11 cellular contexts compared by ENCODE assay signal in the genomic region with DNA sequence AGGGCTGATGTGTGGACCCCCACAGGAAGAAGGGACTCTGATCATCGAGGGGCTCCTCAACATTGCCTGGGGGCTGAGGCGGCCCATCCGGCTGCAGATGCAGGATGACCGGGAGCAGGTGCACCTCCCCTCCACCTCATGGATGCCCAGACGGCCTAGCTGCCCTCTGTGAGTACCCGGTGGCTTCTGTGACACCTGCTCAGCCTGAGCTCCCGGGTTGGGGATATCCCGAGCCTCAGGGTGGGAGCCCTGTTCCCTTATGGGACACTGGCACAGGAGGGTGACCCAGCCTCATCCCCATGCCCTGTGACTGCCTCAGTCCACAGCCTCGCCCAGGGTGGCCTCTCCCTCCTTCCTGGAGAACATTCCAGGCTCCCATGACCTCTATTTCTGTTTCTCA. TPM values are rescaled to one million over a fixed set of nuclear protein-coding genes. Genes with fewer than 3 reads are reported as not detected.
DNase-seq lines count a peak whose midpoint lies in the region; ATAC-seq, FAIRE-seq and TF ChIP-seq lines count a peak whose summit lies in the region.
"Had no signal": no experiment of that assay in that cellular context is flagged by ENCODE, and none has a peak within 500 bp of the region (broad histone marks: within the 10 kb centered on the region; RNA-seq: fewer than 3 reads in every experiment).

No MANE protein-coding gene starts in this region.

- no peaks in the 10 kb centered on the region for H3K79me1 ChIP-seq in H1 (ENCODE audit: low read depth, low read length)

- TF ChIP-seq RAD21 in H1 (IDR thresholded peaks at IDR 0.05 in 1 of 2, conservative IDR thresholded peaks at IDR 0.05 in 1 of 2; ENCODE audit: low read depth in 2 of 2, low read length in 2 of 2) = no peak

- H3K23ac ChIP-seq in H1 (ENCODE audit: insufficient read length) = no peak overlapping the region

- peak overlapping the region; percentile 24; the same call in 1 of the 2 replicates for H2BK5ac ChIP-seq in H1 (ENCODE audit: low read depth, low read length)

- no peak for DNase-seq in Panc1 (ENCODE audit: low read depth, low spot score)
- no peak for DNase-seq in H1 (ENCODE audit: low read depth in 1 of 2, low spot score in 2 of 2)
- DNase-seq in thoracic aorta (ENCODE audit: low spot score) = no peak
- DNase-seq in HT-29 (ENCODE audit: low spot score) = no peak
- no peak for DNase-seq in anterior cingulate cortex (lab: John Stamatoyannopoulos, UW)
- DNase-seq in NCI-H2171 treated with DMSO at 0.1 percent for 48 hours (lab: John Stamatoyannopoulos, UW) = no peak
- DNase-seq: hypothalamus, NCI-H2171, WERI-Rb-1 had no signal

- H2BK12ac ChIP-seq in H1 (ENCODE audit: low read depth, low read length) = no peak overlapping the region

- no peak overlapping the region for H2AFZ ChIP-seq in H1 (ENCODE audit: low read length)

- no peaks in the 10 kb centered on the region for H3K79me2 ChIP-seq in H1 (ENCODE audit: control insufficient read depth in 1 of 2, insufficient read depth in 2 of 2, low read length in 2 of 2)

- H2AK5ac ChIP-seq in H1 (ENCODE audit: low read depth, low read length) = no peak overlapping the region

- no peak overlapping the region for H3K56ac ChIP-seq in H1 (replicated peaks; ENCODE audit: insufficient read length, low read depth, low read length)

- H4K91ac ChIP-seq in H1 (replicated peaks; ENCODE audit: insufficient read length, low read length) = peak overlapping the region; percentile 51

- no peak overlapping the region for H3K4me3 ChIP-seq in Panc1 (ENCODE audit: low read depth in 2 of 2, low read length in 2 of 2)
- no peak overlapping the region for H3K4me3 ChIP-seq in H1 (ENCODE audit: extremely low read depth in 1 of 4, insufficient read depth in 2 of 4, low read depth in 3 of 4, low read length in 4 of 4)
- H3K4me3 ChIP-seq in mucosa of rectum (ENCODE audit: low read length in 2 of 2) = no peak overlapping the region
- peak overlapping the region; percentile 15 for H3K4me3 ChIP-seq in thoracic aorta

- H4K8ac ChIP-seq in H1 (ENCODE audit: extremely low read depth, insufficient read depth, low read length) = no peak overlapping the region; the same call in 1 of the 2 replicates

- no peak overlapping the region for H2BK15ac ChIP-seq in H1 (ENCODE audit: low read length)

- TF ChIP-seq EP300 in H1 (IDR thresholded peaks at IDR 0.05; ENCODE audit: borderline replicate concordance in 1 of 2, low read depth in 2 of 2, low read length in 2 of 2) = no peak

- no peak overlapping the region for H3K4me2 ChIP-seq in H1 (ENCODE audit: insufficient read depth in 1 of 2, low read depth in 2 of 2, low read length in 2 of 2)

- no peaks in the 10 kb centered on the region for H3K9me3 ChIP-seq in Panc1 (ENCODE audit: control insufficient read depth, insufficient read depth, low read depth, low read length)
- H3K9me3 ChIP-seq in H1 (ENCODE audit: insufficient read depth in 2 of 2, low read depth in 1 of 2, low read length in 1 of 2) = no peaks in the 10 kb centered on the region
- H3K9me3 ChIP-seq in mucosa of rectum (ENCODE audit: control insufficient read depth in 2 of 2, low read length in 2 of 2) = no peaks in the 10 kb centered on the region
- no peaks in the 10 kb centered on the region for H3K9me3 ChIP-seq in thoracic aorta

- no TSS peak for BruUV-seq in Panc1 (replicated peaks; lab: Mats Ljungman, UMichigan)

- no peak overlapping the region for H2BK20ac ChIP-seq in H1 (ENCODE audit: low read length)

- intact Hi-C loops in Panc1 (cut with micrococcal nuclease; ENCODE audit: unreplicated experiment) = no loop called here

- H3K18ac ChIP-seq in H1 (ENCODE audit: extremely low read depth, low read length) = no peak overlapping the region

- H3K27ac ChIP-seq in Panc1 (ENCODE audit: low read length) (peak overlapping the region; percentile 18), H1 (ENCODE audit: low read depth, low read length) (no peak overlapping the region), mucosa of rectum (ENCODE audit: low read depth in 2 of 2, low read length in 2 of 2) (peak overlapping the region; percentile 15 to 33), thoracic aorta (peak overlapping the region; percentile 87 to 95)
- H3K27ac ChIP-seq: WERI-Rb-1 had no signal

- TF ChIP-seq CTCF in Panc1 (IDR thresholded peaks at IDR 0.05) (no peak), H1 (IDR thresholded peaks at IDR 0.05; ENCODE audit: control extremely low read depth in 1 of 3, insufficient read depth in 1 of 3, low read depth in 1 of 3, low read length in 3 of 3) (no peak), thoracic aorta (IDR thresholded peaks at IDR 0.05) (no peak)

- CTCF ChIA-PET in Panc1 (lab: Charles Lee) (no interaction called here), H1 (lab: Charles Lee; ENCODE audit: partially characterized antibody) (interaction anchor here (1.3 to 12.1 kb wide), 4 partner anchors 7 to 74 kb away, joined by 3 to 117 read pairs (median 24); no protein-coding TSS in a partner anchor)

- no peak overlapping the region for H2BK120ac ChIP-seq in H1 (replicated peaks; ENCODE audit: low read depth, low read length)

- no peak for TF ChIP-seq POLR2A in H1 (IDR thresholded peaks at IDR 0.05; ENCODE audit: control extremely low read depth in 1 of 2, low read depth in 2 of 2, low read length in 2 of 2)

- in situ Hi-C loops in Panc1 (cut with HindIII; ENCODE audit: low pct_unique_long_range_greater_than_20kb, low sequenced_read_pairs) = no loop called here

- no peak overlapping the region for H3K14ac ChIP-seq in H1 (ENCODE audit: insufficient read length)

- FAIRE-seq in H1 (lab: Jason Lieb, UNC) = no peak

- ATAC-seq in Panc1 (no peak), thoracic aorta (ENCODE audit: insufficient number of reproducible peaks, low FRiP score, low read depth) (no peak)

- H3K23me2 ChIP-seq in H1 (ENCODE audit: low read depth, low read length) = no peaks in the 10 kb centered on the region

- WGBS in H1 (ENCODE audit: extremely low coverage in 1 of 2, insufficient coverage in 1 of 2, insufficient read length in 1 of 2, insufficient replicate concordance in 2 of 2, low coverage in 1 of 2, low lambda C conversion rate in 2 of 2, missing lambda C conversion rate in 1 of 2), 2 experiments = 77% methylated on average over 8 of the region's 9 CpGs; no CpG with 5 or more reads in 1 of the 2 experiments

- H3K4me1 ChIP-seq in Panc1 (ENCODE audit: control insufficient read depth, insufficient read depth, low read length) (peaks cover 53% of the 10 kb centered on the region), H1 (replicated peaks in 1 of 4; ENCODE audit: control insufficient read depth in 3 of 4, insufficient read depth in 4 of 4, low read length in 3 of 4) (peaks cover 18 to 30% (median 23%) of the 10 kb centered on the region in 4 experiments), mucosa of rectum (ENCODE audit: control insufficient read depth in 2 of 2, insufficient read depth in 2 of 2, low read length in 2 of 2) (peaks cover 21 to 43% of the 10 kb centered on the region in 2 donors), thoracic aorta (ENCODE audit: control insufficient read depth in 1 of 2, low read depth in 2 of 2) (peaks cover 74 to 87% of the 10 kb centered on the region in 2 donors)

- H4K5ac ChIP-seq in H1 (ENCODE audit: insufficient read length, low read depth, low read length) = no peak overlapping the region

- POLR2A ChIA-PET in Panc1 (lab: Charles Lee) (no interaction called here), H1 (lab: Charles Lee; ENCODE audit: partially characterized antibody) (interaction anchor here (0.9 to 1.1 kb wide), 3 partner anchors 10 to 49 kb away, joined by 3 to 4 read pairs (median 3); no protein-coding TSS in a partner anchor)

- H4K20me1 ChIP-seq in H1 (replicated peaks in 1 of 2; ENCODE audit: control insufficient read depth in 1 of 2, insufficient read depth in 2 of 2, low read length in 2 of 2) = no peaks in the 10 kb centered on the region

- H3K4ac ChIP-seq in H1 (replicated peaks; ENCODE audit: insufficient read length, low read depth, low read length) = no peak overlapping the region

- H3K36me3 ChIP-seq in Panc1 (ENCODE audit: control insufficient read depth, insufficient read depth, low read length) (no peaks in the 10 kb centered on the region), H1 (ENCODE audit: control insufficient read depth in 2 of 4, insufficient read depth in 4 of 4, low read length in 3 of 4) (peaks cover 0 to 4% (median 0%) of the 10 kb centered on the region in 4 experiments; a peak in 1 of 8 replicates), mucosa of rectum (ENCODE audit: control insufficient read depth in 2 of 2, insufficient read depth in 2 of 2, low read length in 2 of 2) (peaks cover 0 to 5% of the 10 kb centered on the region in 2 donors), thoracic aorta (peaks cover 3% of the 10 kb centered on the region)
- H3K36me3 ChIP-seq: WERI-Rb-1 had no signal

- H3K9ac ChIP-seq in H1 (replicated peaks in 1 of 4; ENCODE audit: extremely low read depth in 1 of 4, low read depth in 3 of 4, low read length in 3 of 4) = no peak overlapping the region
- no peak overlapping the region for H3K9ac ChIP-seq in mucosa of rectum (ENCODE audit: low read depth in 1 of 2, low read length in 2 of 2)

- no peaks in the 10 kb centered on the region for H3K27me3 ChIP-seq in Panc1 (ENCODE audit: control insufficient read depth, insufficient read depth, low read length)
- H3K27me3 ChIP-seq in H1 (replicated peaks in 1 of 4; ENCODE audit: control insufficient read depth in 3 of 4, extremely low read depth in 1 of 4, insufficient read depth in 3 of 4, low read length in 3 of 4) = no peaks in the 10 kb centered on the region
- H3K27me3 ChIP-seq in mucosa of rectum (ENCODE audit: control insufficient read depth in 2 of 2, insufficient read depth in 2 of 2, low read length in 2 of 2) = no peaks in the 10 kb centered on the region
- H3K27me3 ChIP-seq in thoracic aorta (replicated peaks; ENCODE audit: insufficient read depth) = no peaks in the 10 kb centered on the region

RNA-seq across cellular contexts. Expression of gene DEPP1, which starts 3.9 kb away (rescaled TPM):
- total RNA-seq in Panc1 (2021; ENCODE audit: unreplicated experiment) = 16.6 TPM
- polyA plus RNA-seq in Panc1 (2012; ENCODE audit: insufficient read length) = 26.2 TPM
- total RNA-seq in H1 (2021; fragmentation: NEBNext Ultra II Directional; extraction: Animal tissue kit (Norgen Biotek cat#: 25700)) = 0.67 and 0.80 TPM in 2 replicates
- 4.5 and 5.3 TPM in 2 replicates for polyA plus RNA-seq in H1 (2011; rRNA removed)
- polyA plus RNA-seq in H1 (2011; cell fraction: cytosol; rRNA removed) = 3.6 TPM
- 6.4 TPM for polyA plus RNA-seq in H1 (2011; cell fraction: nucleus; rRNA removed)
- 1.5 to 2.8 TPM (median 2.0 TPM) in 4 replicates for polyA plus RNA-seq in H1 (2012, experiment 1 of 2)
- 1.9 TPM for polyA plus RNA-seq in H1 (2012, experiment 2 of 2)
- 0.14 TPM for polyA plus RNA-seq in H1 (2013, experiment 1 of 2)
- polyA plus RNA-seq in H1 (2013, experiment 2 of 2) = 0.07 TPM
- 6.2 and 6.3 TPM in 2 replicates for polyA minus RNA-seq in H1 (2011; rRNA and poly(A)+ RNA removed)
- polyA minus RNA-seq in H1 (2011; cell fraction: cytosol; rRNA and poly(A)+ RNA removed) = 2.8 TPM
- polyA minus RNA-seq in H1 (2011; cell fraction: nucleus; rRNA and poly(A)+ RNA removed) = 6.5 TPM
- total RNA-seq in thoracic aorta = 100 to 1,000 TPM; 473 to 661 TPM
- 67.2 and 68.3 TPM in 2 replicates for total RNA-seq in HT-29 (2014; rRNA removed; shearing (Covaris generic))
- polyA plus RNA-seq: CD14-positive monocyte had no signal

RNA-seq across cellular contexts. Expression of gene ZNF22, which starts 18.2 kb away (rescaled TPM):
- 14.6 TPM for total RNA-seq in Panc1 (2021; ENCODE audit: unreplicated experiment)
- 7.9 TPM for polyA plus RNA-seq in Panc1 (2012; ENCODE audit: insufficient read length)
- 42.5 and 45.2 TPM in 2 replicates for total RNA-seq in H1 (2021; fragmentation: NEBNext Ultra II Directional; extraction: Animal tissue kit (Norgen Biotek cat#: 25700))
- 9.6 and 18.2 TPM in 2 replicates for polyA plus RNA-seq in H1 (2011; rRNA removed)
- polyA plus RNA-seq in H1 (2011; cell fraction: cytosol; rRNA removed) = 20.3 TPM
- 7.0 TPM for polyA plus RNA-seq in H1 (2011; cell fraction: nucleus; rRNA removed)
- 18.8 to 33.6 TPM (median 19.8 TPM) in 4 replicates for polyA plus RNA-seq in H1 (2012, experiment 1 of 2)
- 2.6 TPM for polyA plus RNA-seq in H1 (2012, experiment 2 of 2)
- polyA plus RNA-seq in H1 (2013, experiment 1 of 2) = 40.3 TPM
- polyA plus RNA-seq in H1 (2013, experiment 2 of 2) = 40.4 TPM
- polyA minus RNA-seq in H1 (2011; rRNA and poly(A)+ RNA removed) = 10.3 and 11.8 TPM in 2 replicates
- 7.1 TPM for polyA minus RNA-seq in H1 (2011; cell fraction: cytosol; rRNA and poly(A)+ RNA removed)
- 10.3 TPM for polyA minus RNA-seq in H1 (2011; cell fraction: nucleus; rRNA and poly(A)+ RNA removed)
- 10 to 100 TPM; 16.6 to 20.7 TPM for total RNA-seq in thoracic aorta
- 8.1 and 11.7 TPM in 2 replicates for total RNA-seq in HT-29 (2014; rRNA removed; shearing (Covaris generic))

RNA-seq across cellular contexts. Expression of gene RASSF4, which starts 22.9 kb away (rescaled TPM):
- 13.9 TPM for total RNA-seq in Panc1 (2021; ENCODE audit: unreplicated experiment)
- 15.7 TPM for polyA plus RNA-seq in Panc1 (2012; ENCODE audit: insufficient read length)
- total RNA-seq in H1 (2021; fragmentation: NEBNext Ultra II Directional; extraction: Animal tissue kit (Norgen Biotek cat#: 25700)) = 12.3 and 14.5 TPM in 2 replicates
- 14.3 and 16.1 TPM in 2 replicates for polyA plus RNA-seq in H1 (2011; rRNA removed)
- polyA plus RNA-seq in H1 (2011; cell fraction: cytosol; rRNA removed) = 17.1 TPM
- polyA plus RNA-seq in H1 (2011; cell fraction: nucleus; rRNA removed) = 36.6 TPM
- polyA plus RNA-seq in H1 (2012, experiment 1 of 2) = 7.0 to 11.7 TPM (median 8.8 TPM) in 4 replicates
- 5.5 TPM for polyA plus RNA-seq in H1 (2012, experiment 2 of 2)
- polyA plus RNA-seq in H1 (2013, experiment 1 of 2) = 7.2 TPM
- polyA plus RNA-seq in H1 (2013, experiment 2 of 2) = 6.4 TPM
- polyA minus RNA-seq in H1 (2011; rRNA and poly(A)+ RNA removed) = 12.2 and 16.5 TPM in 2 replicates
- polyA minus RNA-seq in H1 (2011; cell fraction: cytosol; rRNA and poly(A)+ RNA removed) = 6.1 TPM
- polyA minus RNA-seq in H1 (2011; cell fraction: nucleus; rRNA and poly(A)+ RNA removed) = 29.0 TPM
- 10 to 100 TPM; 48.5 to 68.5 TPM for total RNA-seq in thoracic aorta
- 1.2 and 2.7 TPM in 2 replicates for total RNA-seq in HT-29 (2014; rRNA removed; shearing (Covaris generic))
